9 cellular contexts compared by ENCODE assay signal in genomic region chr1:166490437-166490784, GRCh38.
DNase-seq lines count a peak whose midpoint lies in the region; ATAC-seq and TF ChIP-seq lines count a peak whose summit lies in the region.
"Had no signal": no experiment of that assay in that cellular context is flagged by ENCODE, and none has a peak within 500 bp of the region (broad histone marks: within the 10 kb centered on the region; RNA-seq: fewer than 3 reads in every experiment).

No MANE protein-coding gene starts in this region.

- POLR2A ChIA-PET in GM10248 (lab: Yijun Ruan, JAX) (interaction anchor here (0.6 kb wide), 1 partner anchor 567 kb away, joined by 3 read pairs; no protein-coding TSS in a partner anchor), HCT116 (lab: Charles Lee) (interaction anchor here (0.6 to 1.1 kb wide), 4 partner anchors 9 to 349 kb away, joined by 3 read pairs; partner anchors contain the start of gene POGK)

- no peak for TF ChIP-seq CTCF in GM10248 (IDR thresholded peaks at IDR 0.05; ENCODE audit: control extremely low read depth, extremely low read depth, low read depth, missing control alignments)
- TF ChIP-seq CTCF in HCT116 (IDR thresholded peaks at IDR 0.05 in 2 of 3, conservative IDR thresholded peaks at IDR 0.05 in 1 of 3; ENCODE audit: borderline replicate concordance in 1 of 3, insufficient read depth in 1 of 3, low read depth in 2 of 3, low read length in 2 of 3): no peak
- no peak for TF ChIP-seq CTCF in WI38 (IDR thresholded peaks at IDR 0.05; ENCODE audit: low read depth, low read length)
- no peak for TF ChIP-seq CTCF in osteoblast (IDR thresholded peaks at IDR 0.05; ENCODE audit: extremely low read depth, low read depth, low read length)

- H3K79me2 ChIP-seq in HCT116 (ENCODE audit: insufficient read depth, low read length): no peaks in the 10 kb centered on the region
- no peaks in the 10 kb centered on the region for H3K79me2 ChIP-seq in osteoblast (ENCODE audit: insufficient read depth, low read length)

- no peaks in the 10 kb centered on the region for H3K36me3 Mint-ChIP-seq in natural killer cell treated with Interleukin-12 subunit alpha and Interleukin-12 subunit beta and Interleukin-15 and Interleukin-18, amount 100 ng/mL, for 72 hours

- BruUV-seq in HCT116 (replicated peaks; lab: Mats Ljungman, UMichigan): no TSS peak

- RAD21 ChIA-PET in HCT116 (lab: Charles Lee; ENCODE audit: low non-redundant PET in 1 of 2, low total read pairs in 2 of 2, uncharacterized antibody in 2 of 2, unreplicated experiment in 2 of 2): interaction anchor here in 1 of 2 experiments (0.6 kb wide), 1 partner anchor 323 kb away, joined by 3 read pairs; no protein-coding TSS in a partner anchor

- H3K9ac ChIP-seq in HCT116 (ENCODE audit: low read length): peak overlapping the region; percentile 58

- H3K4me1 ChIP-seq in HCT116 (ENCODE audit: control insufficient read depth in 1 of 2, insufficient read depth in 2 of 2, low read length in 2 of 2) (peaks cover 4 to 14% of the 10 kb centered on the region in 2 experiments; a peak in 3 of 4 replicates), osteoblast (ENCODE audit: insufficient read depth, low read length) (no peaks in the 10 kb centered on the region)

- TF ChIP-seq RAD21 in HCT116 (IDR thresholded peaks at IDR 0.05; ENCODE audit: low read depth): no peak

- H2AFZ ChIP-seq in HCT116 (ENCODE audit: low read depth, low read length, poor library complexity, severe bottlenecking): peak overlapping the region; percentile 91
- no peak overlapping the region for H2AFZ ChIP-seq in osteoblast (ENCODE audit: low read length)

- no peaks in the 10 kb centered on the region for H4K20me1 ChIP-seq in HCT116 (ENCODE audit: insufficient read depth)
- H4K20me1 ChIP-seq in osteoblast (ENCODE audit: insufficient read depth, low read length): no peaks in the 10 kb centered on the region

- H3K9me2 ChIP-seq in HCT116 (ENCODE audit: insufficient read depth): no peaks in the 10 kb centered on the region

- H3K27me3 Mint-ChIP-seq in natural killer cell treated with Interleukin-12 subunit alpha and Interleukin-12 subunit beta and Interleukin-15 and Interleukin-18, amount 100 ng/mL, for 72 hours: no peaks in the 10 kb centered on the region
- H3K27me3 Mint-ChIP-seq: progenitor cell of endocrine pancreas had no signal

- no peaks in the 10 kb centered on the region for H3K27me3 ChIP-seq in HCT116 (ENCODE audit: insufficient read depth, low read length)
- no peaks in the 10 kb centered on the region for H3K27me3 ChIP-seq in osteoblast (ENCODE audit: insufficient read depth, low read length)

- peak overlapping the region; percentile 36 to 59 for H3K4me3 ChIP-seq in HCT116 (replicated peaks in 1 of 2; ENCODE audit: low read depth in 1 of 2, low read length in 2 of 2)
- peak overlapping the region; percentile 45 for H3K4me3 ChIP-seq in WI38 (ENCODE audit: low read depth, low read length)
- H3K4me3 ChIP-seq in skin epidermis: peak overlapping the region in 3 of 7 experiments; percentile 14 to 50 (median 26)
- no peak overlapping the region for H3K4me3 ChIP-seq in osteoblast (ENCODE audit: insufficient read depth, low read length)

- CTCF ChIA-PET in GM10248 (lab: Yijun Ruan, JAX): interaction anchor here (1.0 to 6.4 kb wide), 5 partner anchors 11 to 730 kb away, joined by 3 to 77 read pairs (median 5); no protein-coding TSS in a partner anchor
- CTCF ChIA-PET in HCT116 (lab: Charles Lee): interaction anchor here (1.5 to 5.2 kb wide), 3 partner anchors 11 to 568 kb away, joined by 4 to 37 read pairs (median 7); no protein-coding TSS in a partner anchor

- intact Hi-C loops in HCT116 (cut with micrococcal nuclease): no loop called here

- TF ChIP-seq POLR2A in HCT116 (IDR thresholded peaks at IDR 0.05; ENCODE audit: borderline replicate concordance, extremely low read depth, insufficient read depth, insufficient read length): no peak

- peaks cover 0 to 7% of the 10 kb centered on the region in 2 donors for H3K4me1 Mint-ChIP-seq in natural killer cell treated with Interleukin-12 subunit alpha and Interleukin-12 subunit beta and Interleukin-15 and Interleukin-18, amount 100 ng/mL, for 72 hours (ENCODE audit: low read depth in 2 of 2)

- H3K27ac ChIP-seq in HCT116 (ENCODE audit: low read depth, low read length) (no peak overlapping the region), skin epidermis (peak overlapping the region in 11 of 21 experiments; percentile 10 to 93 (median 71)), osteoblast (ENCODE audit: low read depth, low read length) (no peak overlapping the region)

- no peaks in the 10 kb centered on the region for H3K9me3 ChIP-seq in HCT116 (ENCODE audit: control insufficient read depth in 1 of 2, insufficient read depth in 1 of 2, low read depth in 1 of 2, low read length in 2 of 2)
- H3K9me3 ChIP-seq in osteoblast (ENCODE audit: low read depth, low read length): no peaks in the 10 kb centered on the region

- H3K4me2 ChIP-seq in HCT116 (ENCODE audit: low read length) (peak overlapping the region; percentile 82), osteoblast (ENCODE audit: insufficient read depth, low read length) (no peak overlapping the region)

- ATAC-seq in HCT116 (no peak), GM18517 (IDR thresholded peaks at IDR 0.05; ENCODE audit: unreplicated experiment) (no peak), HG03354 (IDR thresholded peaks at IDR 0.05; ENCODE audit: poor library complexity, severe bottlenecking, unreplicated experiment) (no peak)
- ATAC-seq in natural killer cell treated with Interleukin-12 subunit alpha and Interleukin-12 subunit beta and Interleukin-15 and Interleukin-18, amount 100 ng/mL, for 72 hours: no peak

- H3K4me3 Mint-ChIP-seq in natural killer cell treated with Interleukin-12 subunit alpha and Interleukin-12 subunit beta and Interleukin-15 and Interleukin-18, amount 100 ng/mL, for 72 hours: no peak overlapping the region

- H3K27ac Mint-ChIP-seq in natural killer cell treated with Interleukin-12 subunit alpha and Interleukin-12 subunit beta and Interleukin-15 and Interleukin-18, amount 100 ng/mL, for 72 hours: no peak overlapping the region
- H3K27ac Mint-ChIP-seq: progenitor cell of endocrine pancreas had no signal

- H3K36me3 ChIP-seq in HCT116 (ENCODE audit: control insufficient read depth in 1 of 2, insufficient read depth in 2 of 2, low read length in 2 of 2) (no peaks in the 10 kb centered on the region), osteoblast (ENCODE audit: insufficient read depth, low read length) (no peaks in the 10 kb centered on the region)

- DNase-seq in GM10248 (ENCODE audit: extremely low spot score) (peak; percentile 40), HCT116 (ENCODE audit: low read depth, low spot score) (no peak), osteoblast (ENCODE audit: insufficient read length, low spot score, missing footprints) (no peak)
- no peak for DNase-seq in natural killer cell treated with Interleukin-12 subunit alpha and Interleukin-12 subunit beta and Interleukin-15 and Interleukin-18, amount 100 ng/mL, for 72 hours (ENCODE audit: low spot score)

- no peaks in the 10 kb centered on the region for H3K9me3 Mint-ChIP-seq in natural killer cell treated with Interleukin-12 subunit alpha and Interleukin-12 subunit beta and Interleukin-15 and Interleukin-18, amount 100 ng/mL, for 72 hours

TF ChIP-seq in HCT116, 20 proteins besides CTCF, POLR2A, EP300 and RAD21:
- TF ChIP-seq ZFX (IDR thresholded peaks at IDR 0.05) (no peak), MAX (IDR thresholded peaks at IDR 0.05) (no peak), SP1 (IDR thresholded peaks at IDR 0.05; ENCODE audit: low read depth) (no peak), ZBTB33 (IDR thresholded peaks at IDR 0.05; ENCODE audit: extremely low read depth, insufficient replicate concordance, low read length) (no peak), ZNF274 (IDR thresholded peaks at IDR 0.05; ENCODE audit: low read depth, low read length) (no peak), TCF7L2 (IDR thresholded peaks at IDR 0.05; ENCODE audit: borderline replicate concordance, extremely low read depth, insufficient read depth, insufficient read length) (no peak), EZH2 (IDR thresholded peaks at IDR 0.05) (no peak), FOSL1 (IDR thresholded peaks at IDR 0.05; ENCODE audit: low read depth) (no peak), YY1 (IDR thresholded peaks at IDR 0.05; ENCODE audit: extremely low read depth, insufficient replicate concordance, low read depth, low read length) (no peak), EGR1 (IDR thresholded peaks at IDR 0.05; ENCODE audit: low read depth) (no peak), CEBPB (IDR thresholded peaks at IDR 0.05; ENCODE audit: low read depth) (no peak), POLR2AphosphoS5 (IDR thresholded peaks at IDR 0.05; ENCODE audit: low read depth, low read length) (no peak)

Comparison
In these comparisons a context has a peak if more than half of its experiments do, and no peak if none do; other contexts are left out.
1. H3K27ac ChIP-seq: peak in skin epidermis (11 of 21); none in HCT116 (single experiment) and osteoblast (single experiment).